8 cellular contexts compared by ENCODE assay signal in the genomic region with DNA sequence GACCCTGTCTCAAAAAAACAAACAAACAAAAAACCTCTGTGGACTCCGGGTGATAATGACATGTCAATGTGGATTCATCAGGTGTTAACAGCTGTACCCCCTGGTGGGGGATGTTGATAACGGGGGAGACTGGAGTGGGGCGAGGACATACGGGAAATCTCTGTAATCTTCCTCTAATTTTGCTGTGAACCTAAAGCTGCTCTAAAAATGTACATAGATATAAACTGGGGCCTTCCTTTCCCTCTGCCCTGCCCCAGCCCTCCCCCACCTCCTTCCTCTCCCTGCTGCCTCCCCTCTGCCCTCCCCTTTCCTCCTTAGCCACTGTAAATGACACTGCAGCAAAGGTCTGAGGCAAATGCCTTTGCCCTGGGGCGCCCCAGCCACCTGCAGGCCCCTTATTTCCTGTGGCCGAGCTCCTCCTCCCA. TPM values are rescaled to one million over a fixed set of nuclear protein-coding genes. Genes with fewer than 3 reads are reported as not detected.
DNase-seq lines count a peak whose midpoint lies in the region; ATAC-seq and TF ChIP-seq lines count a peak whose summit lies in the region.

No MANE protein-coding gene starts in this region.

- H3K9me3 ChIP-seq in endodermal cell (ENCODE audit: control insufficient read depth, low read length) (no peaks in the 10 kb centered on the region), smooth muscle cell (replicated peaks; ENCODE audit: low read depth) (no peaks in the 10 kb centered on the region)

- peak; percentile 37 for ATAC-seq in activated CD8-positive, alpha-beta memory T cell treated with anti-CD3 and anti-CD28 coated beads, Interleukin-2, amount 10 ng/mL, durations not matched to agents 7 days and 5 days
- no peak for ATAC-seq in GM19467 (IDR thresholded peaks at IDR 0.05; ENCODE audit: unreplicated experiment)

- 4% methylated on average over 4 of the region's 6 CpGs; no CpG with 5 or more reads in 1 of the 2 experiments for WGBS in endodermal cell (ENCODE audit: insufficient coverage in 1 of 2, insufficient read length in 1 of 2), 2 experiments
- 20% methylated on average over 4 of the region's 6 CpGs for WGBS in smooth muscle cell (ENCODE audit: low lambda C conversion rate)

- TF ChIP-seq CTCF in endodermal cell (conservative IDR thresholded peaks at IDR 0.05), result peak; percentile 32
- peak; percentile 13 for TF ChIP-seq CTCF in smooth muscle cell (IDR thresholded peaks at IDR 0.05; ENCODE audit: borderline replicate concordance, insufficient read depth, poor library complexity, severe bottlenecking)

- CTCF ChIA-PET in activated CD8-positive, alpha-beta memory T cell treated with anti-CD3 and anti-CD28 coated beads, Interleukin-2, amount 10 ng/mL, durations not matched to agents 7 days and 5 days (lab: Charles Lee), result interaction anchor here (0.9 to 5.6 kb wide), 7 partner anchors 12 to 83 kb away, joined by 3 to 28 read pairs (median 4); a partner anchor contains a TSS

- no peaks in the 10 kb centered on the region for H3K27me3 ChIP-seq in endodermal cell (ENCODE audit: control insufficient read depth, insufficient read depth, low read length, poor library complexity, severe bottlenecking)
- H3K27me3 ChIP-seq in smooth muscle cell (ENCODE audit: low read depth), result no peaks in the 10 kb centered on the region

- H2AFZ ChIP-seq in smooth muscle cell (ENCODE audit: low read depth), result no peak overlapping the region

- H3K36me3 ChIP-seq in endodermal cell (ENCODE audit: control insufficient read depth, insufficient read depth, low read length) (peaks cover 19% of the 10 kb centered on the region), smooth muscle cell (ENCODE audit: low read depth) (no peaks in the 10 kb centered on the region)

- H3K4me1 Mint-ChIP-seq in activated CD8-positive, alpha-beta memory T cell treated with anti-CD3 and anti-CD28 coated beads, Interleukin-2, amount 10 ng/mL, durations not matched to agents 7 days and 5 days, result peaks cover 50% of the 10 kb centered on the region
- H3K4me1 Mint-ChIP-seq in endodermal cell, result peaks cover 21% of the 10 kb centered on the region

- H3K27me3 Mint-ChIP-seq in activated CD8-positive, alpha-beta memory T cell treated with anti-CD3 and anti-CD28 coated beads, Interleukin-2, amount 10 ng/mL, durations not matched to agents 7 days and 5 days, result no peaks in the 10 kb centered on the region
- peaks cover 14% of the 10 kb centered on the region for H3K27me3 Mint-ChIP-seq in endodermal cell (ENCODE audit: insufficient read depth)

- peaks cover 7% of the 10 kb centered on the region for H3K36me3 Mint-ChIP-seq in activated CD8-positive, alpha-beta memory T cell treated with anti-CD3 and anti-CD28 coated beads, Interleukin-2, amount 10 ng/mL, durations not matched to agents 7 days and 5 days
- H3K36me3 Mint-ChIP-seq in endodermal cell (ENCODE audit: low read depth), result peaks cover 30% of the 10 kb centered on the region

- H3F3A ChIP-seq in smooth muscle cell (ENCODE audit: low read depth), result no peaks in the 10 kb centered on the region

- H3K27ac Mint-ChIP-seq in activated CD8-positive, alpha-beta memory T cell treated with anti-CD3 and anti-CD28 coated beads, Interleukin-2, amount 10 ng/mL, durations not matched to agents 7 days and 5 days, result peak overlapping the region; percentile 81
- no peak overlapping the region for H3K27ac Mint-ChIP-seq in endodermal cell

- H3K4me2 ChIP-seq in smooth muscle cell, result no peak overlapping the region

- H3K9ac ChIP-seq in endodermal cell (ENCODE audit: extremely low read depth, low read length, poor library complexity, severe bottlenecking) (no peak overlapping the region), smooth muscle cell (ENCODE audit: low read depth) (no peak overlapping the region)

- no peaks in the 10 kb centered on the region for H3K9me3 Mint-ChIP-seq in activated CD8-positive, alpha-beta memory T cell treated with anti-CD3 and anti-CD28 coated beads, Interleukin-2, amount 10 ng/mL, durations not matched to agents 7 days and 5 days (ENCODE audit: low read depth)
- no peaks in the 10 kb centered on the region for H3K9me3 Mint-ChIP-seq in endodermal cell

- DNase-seq in activated CD8-positive, alpha-beta memory T cell treated with anti-CD3 and anti-CD28 coated beads, Interleukin-2, amount 10 ng/mL, durations not matched to agents 7 days and 5 days, result no peak
- no peak for DNase-seq in activated CD8-positive, alpha-beta memory T cell treated with anti-CD3 and anti-CD28 coated beads for 24 hours
- DNase-seq in NCI-H69 (lab: John Stamatoyannopoulos, UW) (peak; percentile 61), endodermal cell (peak; percentile 88), smooth muscle cell (lab: John Stamatoyannopoulos, UW; ENCODE audit: unreplicated experiment) (no peak), superior temporal gyrus (ENCODE audit: extremely low spot score) (no peak)
- no peak for DNase-seq in effector CD8-positive, alpha-beta T cell (lab: John Stamatoyannopoulos, UW)

- H4K20me1 ChIP-seq in smooth muscle cell (ENCODE audit: low read depth), result no peaks in the 10 kb centered on the region

- H3K4me3 ChIP-seq in endodermal cell (ENCODE audit: low read length) (no peak overlapping the region), smooth muscle cell (no peak overlapping the region)

- H3K27ac ChIP-seq in endodermal cell (ENCODE audit: low read depth, low read length) (no peak overlapping the region), smooth muscle cell (ENCODE audit: low read depth) (no peak overlapping the region)

- H3K4me1 ChIP-seq in endodermal cell (ENCODE audit: control insufficient read depth, insufficient read depth, low read length) (peaks cover 7% of the 10 kb centered on the region), smooth muscle cell (ENCODE audit: low read depth) (peaks cover 15% of the 10 kb centered on the region)

- no peak overlapping the region for H3K4me3 Mint-ChIP-seq in activated CD8-positive, alpha-beta memory T cell treated with anti-CD3 and anti-CD28 coated beads, Interleukin-2, amount 10 ng/mL, durations not matched to agents 7 days and 5 days
- H3K4me3 Mint-ChIP-seq in endodermal cell, result peak overlapping the region; percentile 22

- H3K79me2 ChIP-seq in smooth muscle cell (ENCODE audit: low read depth), result no peaks in the 10 kb centered on the region

RNA-seq across cellular contexts. Expression of a gene that starts 1.4 kb away (rescaled TPM):
- 1 to 10 TPM; 1.7 to 1.9 TPM for total RNA-seq in activated CD8-positive, alpha-beta memory T cell treated with anti-CD3 and anti-CD28 coated beads, Interleukin-2, amount 10 ng/mL, durations not matched to agents 7 days and 5 days
- total RNA-seq in endodermal cell (1 to 10 TPM; 1.7 to 3.3 TPM), smooth muscle cell (0.04 and 0.18 TPM in 2 replicates)
- polyA plus RNA-seq in endodermal cell (2013, experiment 1 of 2), result 2.8 TPM
- 2.2 TPM for polyA plus RNA-seq in endodermal cell (2013, experiment 2 of 2)
- polyA plus RNA-seq in smooth muscle cell, result 0.73 and 1.7 TPM in 2 replicates

RNA-seq across cellular contexts. Expression of a gene that starts 29.6 kb away (rescaled TPM):
- 10 to 100 TPM; 83.8 to 89.0 TPM for total RNA-seq in activated CD8-positive, alpha-beta memory T cell treated with anti-CD3 and anti-CD28 coated beads, Interleukin-2, amount 10 ng/mL, durations not matched to agents 7 days and 5 days
- total RNA-seq in endodermal cell (10 to 100 TPM; 89.7 to 94.6 TPM), smooth muscle cell (34.5 and 44.2 TPM in 2 replicates)
- polyA plus RNA-seq in endodermal cell (2013, experiment 1 of 2), result 83.2 TPM
- polyA plus RNA-seq in endodermal cell (2013, experiment 2 of 2), result 78.9 TPM
- 59.0 and 66.0 TPM in 2 replicates for polyA plus RNA-seq in smooth muscle cell

Comparison
In these comparisons a context has a peak if more than half of its experiments do, and no peak if none do; other contexts are left out.
1. DNase-seq: peak in NCI-H69 (single experiment) and endodermal cell (single experiment); none in activated CD8-positive, alpha-beta memory T cell treated with anti-CD3 and anti-CD28 coated beads, Interleukin-2, amount 10 ng/mL, durations not matched to agents 7 days and 5 days (single experiment), activated CD8-positive, alpha-beta memory T cell treated with anti-CD3 and anti-CD28 coated beads for 24 hours (single experiment), smooth muscle cell (single experiment), superior temporal gyrus (single experiment) and effector CD8-positive, alpha-beta T cell (single experiment).